1 cellular context compared by ENCODE assay signal in genomic region chr17:45149037-45149668, GRCh38.
A peak's percentile ranks its signal among the peaks of the same experiment; 100 is the strongest.
TF ChIP-seq lines count a peak whose summit lies in the region.

No MANE protein-coding gene starts in this region.

TF ChIP-seq in HEK293, 187 proteins besides CTCF, POLR2A, EP300 and RAD21 (continued from another document and continues in another):
- TF ChIP-seq, protein P1, sequence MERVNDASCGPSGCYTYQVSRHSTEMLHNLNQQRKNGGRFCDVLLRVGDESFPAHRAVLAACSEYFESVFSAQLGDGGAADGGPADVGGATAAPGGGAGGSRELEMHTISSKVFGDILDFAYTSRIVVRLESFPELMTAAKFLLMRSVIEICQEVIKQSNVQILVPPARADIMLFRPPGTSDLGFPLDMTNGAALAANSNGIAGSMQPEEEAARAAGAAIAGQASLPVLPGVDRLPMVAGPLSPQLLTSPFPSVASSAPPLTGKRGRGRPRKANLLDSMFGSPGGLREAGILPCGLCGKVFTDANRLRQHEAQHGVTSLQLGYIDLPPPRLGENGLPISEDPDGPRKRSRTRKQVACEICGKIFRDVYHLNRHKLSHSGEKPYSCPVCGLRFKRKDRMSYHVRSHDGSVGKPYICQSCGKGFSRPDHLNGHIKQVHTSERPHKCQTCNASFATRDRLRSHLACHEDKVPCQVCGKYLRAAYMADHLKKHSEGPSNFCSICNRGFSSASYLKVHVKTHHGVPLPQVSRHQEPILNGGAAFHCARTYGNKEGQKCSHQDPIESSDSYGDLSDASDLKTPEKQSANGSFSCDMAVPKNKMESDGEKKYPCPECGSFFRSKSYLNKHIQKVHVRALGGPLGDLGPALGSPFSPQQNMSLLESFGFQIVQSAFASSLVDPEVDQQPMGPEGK (tag by site-specific recombination; IDR thresholded peaks at IDR 0.05), result peak; percentile 89
- TF ChIP-seq, protein P2, sequence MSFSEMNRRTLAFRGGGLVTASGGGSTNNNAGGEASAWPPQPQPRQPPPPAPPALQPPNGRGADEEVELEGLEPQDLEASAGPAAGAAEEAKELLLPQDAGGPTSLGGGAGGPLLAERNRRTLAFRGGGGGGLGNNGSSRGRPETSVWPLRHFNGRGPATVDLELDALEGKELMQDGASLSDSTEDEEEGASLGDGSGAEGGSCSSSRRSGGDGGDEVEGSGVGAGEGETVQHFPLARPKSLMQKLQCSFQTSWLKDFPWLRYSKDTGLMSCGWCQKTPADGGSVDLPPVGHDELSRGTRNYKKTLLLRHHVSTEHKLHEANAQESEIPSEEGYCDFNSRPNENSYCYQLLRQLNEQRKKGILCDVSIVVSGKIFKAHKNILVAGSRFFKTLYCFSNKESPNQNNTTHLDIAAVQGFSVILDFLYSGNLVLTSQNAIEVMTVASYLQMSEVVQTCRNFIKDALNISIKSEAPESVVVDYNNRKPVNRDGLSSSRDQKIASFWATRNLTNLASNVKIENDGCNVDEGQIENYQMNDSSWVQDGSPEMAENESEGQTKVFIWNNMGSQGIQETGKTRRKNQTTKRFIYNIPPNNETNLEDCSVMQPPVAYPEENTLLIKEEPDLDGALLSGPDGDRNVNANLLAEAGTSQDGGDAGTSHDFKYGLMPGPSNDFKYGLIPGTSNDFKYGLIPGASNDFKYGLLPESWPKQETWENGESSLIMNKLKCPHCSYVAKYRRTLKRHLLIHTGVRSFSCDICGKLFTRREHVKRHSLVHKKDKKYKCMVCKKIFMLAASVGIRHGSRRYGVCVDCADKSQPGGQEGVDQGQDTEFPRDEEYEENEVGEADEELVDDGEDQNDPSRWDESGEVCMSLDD (tag by site-specific recombination; IDR thresholded peaks at IDR 0.05), result no peak
- TF ChIP-seq IKZF3 (tag by site-specific recombination; IDR thresholded peaks at IDR 0.05) (peak; percentile 17; the same call in 1 of the 2 replicates), HOXD13 (CRISPR knock-in tag; IDR thresholded peaks at IDR 0.05; ENCODE audit: borderline replicate concordance) (no peak), ZNF623 (tag by site-specific recombination; IDR thresholded peaks at IDR 0.05) (no peak), ZNF529 (tag by site-specific recombination; IDR thresholded peaks at IDR 0.05; ENCODE audit: insufficient replicate concordance) (no peak), ZNF132 (tag by site-specific recombination; IDR thresholded peaks at IDR 0.05; ENCODE audit: borderline replicate concordance) (no peak), ZFP3 (tag by site-specific recombination; IDR thresholded peaks at IDR 0.05; ENCODE audit: low read depth) (no peak), GLI2 (tag by site-specific recombination; IDR thresholded peaks at IDR 0.05; ENCODE audit: borderline replicate concordance, low read depth) (no peak), ZNF169 (tag by site-specific recombination; IDR thresholded peaks at IDR 0.05) (no peak), ZFP69B (tag by site-specific recombination; IDR thresholded peaks at IDR 0.05) (no peak), ZNF596 (tag by site-specific recombination; IDR thresholded peaks at IDR 0.05) (0 out of 2 replicates have a peak, but pooled peaks have one; percentile 6), ZNF660 (tag by site-specific recombination; IDR thresholded peaks at IDR 0.05) (no peak; the same call in 1 of the 2 replicates), BCL11B (tag by site-specific recombination; IDR thresholded peaks at IDR 0.05; ENCODE audit: low read depth) (no peak; the same call in 1 of the 2 replicates), SP3 (tag by site-specific recombination; IDR thresholded peaks at IDR 0.05) (no peak), ZNF155 (tag by site-specific recombination; IDR thresholded peaks at IDR 0.05) (no peak), KLF7 (tag by site-specific recombination; IDR thresholded peaks at IDR 0.05; ENCODE audit: borderline replicate concordance) (no peak), ZSCAN30 (tag by site-specific recombination; IDR thresholded peaks at IDR 0.05) (peak; percentile 70), ZNF501 (tag by site-specific recombination; IDR thresholded peaks at IDR 0.05) (no peak; the same call in 1 of the 2 replicates), ZNF433 (tag by site-specific recombination; IDR thresholded peaks at IDR 0.05; ENCODE audit: low read depth) (no peak), ZNF707 (tag by site-specific recombination; IDR thresholded peaks at IDR 0.05) (no peak), ZNF174 (tag by site-specific recombination; IDR thresholded peaks at IDR 0.05) (no peak), ZNF121 (tag by site-specific recombination; IDR thresholded peaks at IDR 0.05) (no peak), OVOL3 (tag by site-specific recombination; IDR thresholded peaks at IDR 0.05) (no peak), ZNF214 (tag by site-specific recombination; IDR thresholded peaks at IDR 0.05; ENCODE audit: borderline replicate concordance) (no peak), HOXA7 (CRISPR knock-in tag; IDR thresholded peaks at IDR 0.05; ENCODE audit: borderline replicate concordance) (no peak), ZNF280D (tag by site-specific recombination; IDR thresholded peaks at IDR 0.05) (no peak), ZNF837 (tag by site-specific recombination; IDR thresholded peaks at IDR 0.05) (no peak), ZBTB44 (tag by site-specific recombination; IDR thresholded peaks at IDR 0.05) (0 out of 2 replicates have a peak, but pooled peaks have one; percentile 31), ZBTB21 (tag by site-specific recombination; IDR thresholded peaks at IDR 0.05) (no peak), ZNF391 (tag by site-specific recombination; IDR thresholded peaks at IDR 0.05; ENCODE audit: borderline replicate concordance, low read depth) (no peak; the same call in 1 of the 2 replicates)
- TF ChIP-seq, protein P3, sequence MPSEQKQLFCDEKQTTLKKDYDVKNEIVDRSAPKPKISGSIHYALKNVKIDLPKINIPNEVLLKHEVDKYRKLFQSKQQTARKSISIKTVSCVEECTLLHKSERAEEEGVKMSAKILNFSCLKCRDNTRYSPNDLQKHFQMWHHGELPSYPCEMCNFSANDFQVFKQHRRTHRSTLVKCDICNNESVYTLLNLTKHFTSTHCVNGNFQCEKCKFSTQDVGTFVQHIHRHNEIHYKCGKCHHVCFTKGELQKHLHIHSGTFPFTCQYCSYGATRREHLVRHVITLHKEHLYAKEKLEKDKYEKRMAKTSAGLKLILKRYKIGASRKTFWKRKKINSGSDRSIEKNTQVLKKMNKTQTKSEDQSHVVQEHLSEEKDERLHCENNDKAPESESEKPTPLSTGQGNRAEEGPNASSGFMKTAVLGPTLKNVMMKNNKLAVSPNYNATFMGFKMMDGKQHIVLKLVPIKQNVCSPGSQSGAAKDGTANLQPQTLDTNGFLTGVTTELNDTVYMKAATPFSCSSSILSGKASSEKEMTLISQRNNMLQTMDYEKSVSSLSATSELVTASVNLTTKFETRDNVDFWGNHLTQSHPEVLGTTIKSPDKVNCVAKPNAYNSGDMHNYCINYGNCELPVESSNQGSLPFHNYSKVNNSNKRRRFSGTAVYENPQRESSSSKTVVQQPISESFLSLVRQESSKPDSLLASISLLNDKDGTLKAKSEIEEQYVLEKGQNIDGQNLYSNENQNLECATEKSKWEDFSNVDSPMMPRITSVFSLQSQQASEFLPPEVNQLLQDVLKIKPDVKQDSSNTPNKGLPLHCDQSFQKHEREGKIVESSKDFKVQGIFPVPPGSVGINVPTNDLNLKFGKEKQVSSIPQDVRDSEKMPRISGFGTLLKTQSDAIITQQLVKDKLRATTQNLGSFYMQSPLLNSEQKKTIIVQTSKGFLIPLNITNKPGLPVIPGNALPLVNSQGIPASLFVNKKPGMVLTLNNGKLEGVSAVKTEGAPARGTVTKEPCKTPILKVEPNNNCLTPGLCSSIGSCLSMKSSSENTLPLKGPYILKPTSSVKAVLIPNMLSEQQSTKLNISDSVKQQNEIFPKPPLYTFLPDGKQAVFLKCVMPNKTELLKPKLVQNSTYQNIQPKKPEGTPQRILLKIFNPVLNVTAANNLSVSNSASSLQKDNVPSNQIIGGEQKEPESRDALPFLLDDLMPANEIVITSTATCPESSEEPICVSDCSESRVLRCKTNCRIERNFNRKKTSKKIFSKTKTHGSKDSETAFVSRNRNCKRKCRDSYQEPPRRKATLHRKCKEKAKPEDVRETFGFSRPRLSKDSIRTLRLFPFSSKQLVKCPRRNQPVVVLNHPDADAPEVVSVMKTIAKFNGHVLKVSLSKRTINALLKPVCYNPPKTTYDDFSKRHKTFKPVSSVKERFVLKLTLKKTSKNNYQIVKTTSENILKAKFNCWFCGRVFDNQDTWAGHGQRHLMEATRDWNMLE (tag by site-specific recombination; conservative IDR thresholded peaks at IDR 0.05; ENCODE audit: low read depth), result 0 out of 2 replicates have a peak, but pooled peaks have one; percentile 11
- TF ChIP-seq, protein P4, sequence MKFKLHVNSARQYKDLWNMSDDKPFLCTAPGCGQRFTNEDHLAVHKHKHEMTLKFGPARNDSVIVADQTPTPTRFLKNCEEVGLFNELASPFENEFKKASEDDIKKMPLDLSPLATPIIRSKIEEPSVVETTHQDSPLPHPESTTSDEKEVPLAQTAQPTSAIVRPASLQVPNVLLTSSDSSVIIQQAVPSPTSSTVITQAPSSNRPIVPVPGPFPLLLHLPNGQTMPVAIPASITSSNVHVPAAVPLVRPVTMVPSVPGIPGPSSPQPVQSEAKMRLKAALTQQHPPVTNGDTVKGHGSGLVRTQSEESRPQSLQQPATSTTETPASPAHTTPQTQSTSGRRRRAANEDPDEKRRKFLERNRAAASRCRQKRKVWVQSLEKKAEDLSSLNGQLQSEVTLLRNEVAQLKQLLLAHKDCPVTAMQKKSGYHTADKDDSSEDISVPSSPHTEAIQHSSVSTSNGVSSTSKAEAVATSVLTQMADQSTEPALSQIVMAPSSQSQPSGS (tag by site-specific recombination; IDR thresholded peaks at IDR 0.05; ENCODE audit: low read depth), result no peak
- TF ChIP-seq, protein P5, sequence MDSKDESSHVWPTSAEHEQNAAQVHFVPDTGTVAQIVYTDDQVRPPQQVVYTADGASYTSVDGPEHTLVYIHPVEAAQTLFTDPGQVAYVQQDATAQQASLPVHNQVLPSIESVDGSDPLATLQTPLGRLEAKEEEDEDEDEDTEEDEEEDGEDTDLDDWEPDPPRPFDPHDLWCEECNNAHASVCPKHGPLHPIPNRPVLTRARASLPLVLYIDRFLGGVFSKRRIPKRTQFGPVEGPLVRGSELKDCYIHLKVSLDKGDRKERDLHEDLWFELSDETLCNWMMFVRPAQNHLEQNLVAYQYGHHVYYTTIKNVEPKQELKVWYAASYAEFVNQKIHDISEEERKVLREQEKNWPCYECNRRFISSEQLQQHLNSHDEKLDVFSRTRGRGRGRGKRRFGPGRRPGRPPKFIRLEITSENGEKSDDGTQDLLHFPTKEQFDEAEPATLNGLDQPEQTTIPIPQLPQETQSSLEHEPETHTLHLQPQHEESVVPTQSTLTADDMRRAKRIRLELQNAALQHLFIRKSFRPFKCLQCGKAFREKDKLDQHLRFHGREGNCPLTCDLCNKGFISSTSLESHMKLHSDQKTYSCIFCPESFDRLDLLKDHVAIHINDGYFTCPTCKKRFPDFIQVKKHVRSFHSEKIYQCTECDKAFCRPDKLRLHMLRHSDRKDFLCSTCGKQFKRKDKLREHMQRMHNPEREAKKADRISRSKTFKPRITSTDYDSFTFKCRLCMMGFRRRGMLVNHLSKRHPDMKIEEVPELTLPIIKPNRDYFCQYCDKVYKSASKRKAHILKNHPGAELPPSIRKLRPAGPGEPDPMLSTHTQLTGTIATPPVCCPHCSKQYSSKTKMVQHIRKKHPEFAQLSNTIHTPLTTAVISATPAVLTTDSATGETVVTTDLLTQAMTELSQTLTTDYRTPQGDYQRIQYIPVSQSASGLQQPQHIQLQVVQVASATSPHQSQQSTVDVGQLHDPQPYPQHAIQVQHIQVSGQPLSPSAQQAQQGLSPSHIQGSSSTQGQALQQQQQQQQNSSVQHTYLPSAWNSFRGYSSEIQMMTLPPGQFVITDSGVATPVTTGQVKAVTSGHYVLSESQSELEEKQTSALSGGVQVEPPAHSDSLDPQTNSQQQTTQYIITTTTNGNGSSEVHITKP (tag by site-specific recombination; IDR thresholded peaks at IDR 0.05), result no peak
- TF ChIP-seq, protein P6, sequence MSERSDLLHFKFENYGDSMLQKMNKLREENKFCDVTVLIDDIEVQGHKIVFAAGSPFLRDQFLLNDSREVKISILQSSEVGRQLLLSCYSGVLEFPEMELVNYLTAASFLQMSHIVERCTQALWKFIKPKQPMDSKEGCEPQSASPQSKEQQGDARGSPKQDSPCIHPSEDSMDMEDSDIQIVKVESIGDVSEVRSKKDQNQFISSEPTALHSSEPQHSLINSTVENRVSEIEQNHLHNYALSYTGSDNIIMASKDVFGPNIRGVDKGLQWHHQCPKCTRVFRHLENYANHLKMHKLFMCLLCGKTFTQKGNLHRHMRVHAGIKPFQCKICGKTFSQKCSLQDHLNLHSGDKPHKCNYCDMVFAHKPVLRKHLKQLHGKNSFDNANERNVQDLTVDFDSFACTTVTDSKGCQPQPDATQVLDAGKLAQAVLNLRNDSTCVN (tag by site-specific recombination; optimal IDR thresholded peaks at IDR 0.05), result no peak
